11 cellular contexts compared by ENCODE assay signal in the genomic region with DNA sequence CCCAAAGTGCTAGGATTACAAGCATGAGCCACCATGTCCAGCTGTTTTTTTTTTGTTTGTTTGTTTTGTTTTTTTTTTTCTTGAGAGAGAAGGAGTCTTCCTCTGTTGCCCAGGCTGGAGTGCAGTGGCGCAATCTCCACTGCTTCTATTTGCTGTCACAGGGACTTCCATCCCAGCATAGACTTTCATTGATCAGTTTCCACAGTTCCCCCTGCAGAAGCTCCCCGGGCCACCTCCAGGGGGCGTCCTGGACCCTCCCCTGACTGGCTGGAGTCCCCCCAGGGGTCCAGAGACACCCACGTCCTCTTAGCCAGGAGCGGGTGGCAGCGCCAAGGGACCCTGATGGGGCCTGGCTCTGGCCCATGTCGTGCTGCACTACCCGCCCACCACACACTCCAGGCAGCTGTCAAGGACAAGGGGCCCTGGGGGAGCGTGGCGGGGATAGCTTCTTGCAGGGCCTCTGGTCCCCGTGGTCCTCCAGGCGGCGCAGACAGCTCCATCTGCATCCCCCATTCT. TPM values are rescaled to one million over a fixed set of nuclear protein-coding genes. Genes with fewer than 3 reads are reported as not detected.
A peak's percentile ranks its signal among the peaks of the same experiment; 100 is the strongest.
DNase-seq lines count a peak whose midpoint lies in the region; ATAC-seq, FAIRE-seq and TF ChIP-seq lines count a peak whose summit lies in the region.
"Had no signal": no experiment of that assay in that cellular context is flagged by ENCODE, and none has a peak within 500 bp of the region (broad histone marks: within the 10 kb centered on the region; RNA-seq: fewer than 3 reads in every experiment).

No MANE protein-coding gene starts in this region.

- H3K4me1 ChIP-seq in astrocyte (ENCODE audit: insufficient read depth, low read length): peaks cover 9% of the 10 kb centered on the region
- peaks cover 8 to 16% (median 12%) of the 10 kb centered on the region in 4 donors for H3K4me1 ChIP-seq in liver (ENCODE audit: control insufficient read depth in 4 of 4, insufficient read depth in 4 of 4, low read length in 3 of 4)
- no peaks in the 10 kb centered on the region for H3K4me1 ChIP-seq in small intestine (ENCODE audit: control insufficient read depth in 2 of 2, insufficient read depth in 1 of 2, low read depth in 1 of 2, low read length in 1 of 2)

- ATAC-seq in GM21528 (IDR thresholded peaks at IDR 0.05; ENCODE audit: low FRiP score, unreplicated experiment): no peak
- ATAC-seq in GM21786 (IDR thresholded peaks at IDR 0.05; ENCODE audit: unreplicated experiment): no peak

- no peaks in the 10 kb centered on the region for H3K79me2 ChIP-seq in astrocyte (ENCODE audit: insufficient read depth, low read length)

- TF ChIP-seq CTCF in astrocyte (IDR thresholded peaks at IDR 0.05; ENCODE audit: insufficient read depth, low read depth, low read length): peak; percentile 32
- TF ChIP-seq CTCF in liver (IDR thresholded peaks at IDR 0.05; ENCODE audit: low read depth, low read length, missing input control): peak; percentile 13

- H3K9me3 Mint-ChIP-seq in astrocyte (ENCODE audit: unreplicated experiment): no peaks in the 10 kb centered on the region

- H2AFZ ChIP-seq in astrocyte (ENCODE audit: low read depth, low read length): no peak overlapping the region

- H3K27me3 Mint-ChIP-seq in astrocyte (ENCODE audit: low read depth, unreplicated experiment): peaks cover 17% of the 10 kb centered on the region

- no peak overlapping the region for H3K27ac Mint-ChIP-seq in astrocyte (ENCODE audit: unreplicated experiment)

- TF ChIP-seq RAD21 in liver (IDR thresholded peaks at IDR 0.05): peak in 1 of 2 donors; percentile 4

- peak; percentile 10 for DNase-seq in COLO668 (lab: John Stamatoyannopoulos, UW; ENCODE audit: unreplicated experiment)
- DNase-seq in H7: peak; percentile 85
- DNase-seq in astrocyte (ENCODE audit: low read depth): no peak
- DNase-seq in HK-2 (ENCODE audit: unreplicated experiment): no peak
- no peak for DNase-seq in small intestine
- DNase-seq: activated CD4-positive, alpha-beta T cell treated with anti-CD3 and anti-CD28 coated beads, Interleukin-2, amount 50 U/mL, for 4 hours had no signal

- no peaks in the 10 kb centered on the region for H3K4me1 Mint-ChIP-seq in astrocyte (ENCODE audit: low read depth, unreplicated experiment)

- H3K4me3 ChIP-seq in H7 (ENCODE audit: insufficient read depth, low read depth, low read length): no peak overlapping the region
- H3K4me3 ChIP-seq in astrocyte (ENCODE audit: insufficient read depth, low read depth, low read length): no peak overlapping the region
- no peak overlapping the region for H3K4me3 ChIP-seq in liver (ENCODE audit: low read depth in 1 of 3, low read length in 3 of 3)
- H3K4me3 ChIP-seq in small intestine (ENCODE audit: low read depth in 1 of 2, low read length in 2 of 2): no peak overlapping the region
- H3K4me3 ChIP-seq: upper lobe of left lung had no signal

- H3K27ac ChIP-seq in astrocyte (ENCODE audit: low read depth, low read length) (no peak overlapping the region), liver (ENCODE audit: low read depth in 1 of 2, low read length in 2 of 2) (no peak overlapping the region), small intestine (ENCODE audit: low read depth in 1 of 2, low read length in 1 of 2) (no peak overlapping the region)
- H3K27ac ChIP-seq: upper lobe of left lung had no signal

- H3K27me3 ChIP-seq in H7 (ENCODE audit: control insufficient read depth, insufficient read depth, low read length): peaks cover 26% of the 10 kb centered on the region
- H3K27me3 ChIP-seq in astrocyte (ENCODE audit: insufficient read depth, low read length): no peaks in the 10 kb centered on the region
- no peaks in the 10 kb centered on the region for H3K27me3 ChIP-seq in liver (ENCODE audit: control insufficient read depth in 4 of 4, insufficient read depth in 4 of 4, low read length in 3 of 4)
- H3K27me3 ChIP-seq in small intestine (ENCODE audit: control insufficient read depth in 2 of 2, insufficient read depth in 2 of 2, low read length in 2 of 2): peaks cover 0 to 17% of the 10 kb centered on the region in 2 donors

- no peak overlapping the region for H3K4me2 ChIP-seq in astrocyte (ENCODE audit: low read length)

- peaks cover 2% of the 10 kb centered on the region for H3K36me3 Mint-ChIP-seq in astrocyte (ENCODE audit: low read depth, unreplicated experiment)

- no peaks in the 10 kb centered on the region for H3K9me3 ChIP-seq in astrocyte (ENCODE audit: insufficient read depth, low read depth, low read length)
- no peaks in the 10 kb centered on the region for H3K9me3 ChIP-seq in liver (ENCODE audit: control insufficient read depth in 4 of 4, low read length in 3 of 4)
- H3K9me3 ChIP-seq in small intestine (ENCODE audit: control insufficient read depth, low read depth): no peaks in the 10 kb centered on the region
- H3K9me3 ChIP-seq: upper lobe of left lung had no signal

- H3K9ac ChIP-seq in astrocyte (ENCODE audit: low read length): no peak overlapping the region
- H3K9ac ChIP-seq in liver (ENCODE audit: low read depth in 1 of 2, low read length in 2 of 2): no peak overlapping the region

- FAIRE-seq in astrocyte (lab: Jason Lieb, UNC) (no peak), small intestine (lab: Jason Lieb, UNC) (no peak)
- FAIRE-seq: colon had no signal

- no peak overlapping the region for H3K4me3 Mint-ChIP-seq in astrocyte (ENCODE audit: unreplicated experiment)

- WGBS in liver: 58% methylated on average over 13 of the region's 13 CpGs
- 42 to 64% (median 57%) methylated on average over 11 to 13 of the region's 13 CpGs for WGBS in small intestine, 3 donors

- H3K36me3 ChIP-seq in H7 (replicated peaks; ENCODE audit: control insufficient read depth, insufficient read depth, low read length): no peaks in the 10 kb centered on the region
- no peaks in the 10 kb centered on the region for H3K36me3 ChIP-seq in astrocyte (ENCODE audit: insufficient read depth, low read length)
- H3K36me3 ChIP-seq in liver (ENCODE audit: control insufficient read depth in 4 of 4, insufficient read depth in 3 of 4, low read depth in 1 of 4, low read length in 3 of 4): no peaks in the 10 kb centered on the region
- H3K36me3 ChIP-seq in small intestine (ENCODE audit: control insufficient read depth in 2 of 2, insufficient read depth in 2 of 2, low read length in 2 of 2): no peaks in the 10 kb centered on the region
- H3K36me3 ChIP-seq: upper lobe of left lung had no signal

- no peaks in the 10 kb centered on the region for H4K20me1 ChIP-seq in astrocyte (ENCODE audit: insufficient read depth, low read length)

TF ChIP-seq in liver, 16 proteins besides CTCF, POLR2A, EP300 and RAD21:
- TF ChIP-seq FOXA2 (IDR thresholded peaks at IDR 0.05) (no peak), EGR1 (IDR thresholded peaks at IDR 0.05; ENCODE audit: low read depth in 2 of 2) (no peak), HNF4A (conservative IDR thresholded peaks at IDR 0.05) (no peak), ATF3 (IDR thresholded peaks at IDR 0.05) (no peak), YY1 (IDR thresholded peaks at IDR 0.05) (no peak), RXRA (IDR thresholded peaks at IDR 0.05) (no peak), FOXA1 (IDR thresholded peaks at IDR 0.05) (no peak)

RNA-seq across cellular contexts. Expression of gene NPW, which starts 3.1 kb away (rescaled TPM):
- 2.0 and 2.3 TPM in 2 replicates for total RNA-seq in H7 (2014; rRNA removed; shearing (Covaris generic))
- total RNA-seq in astrocyte (2.1 and 2.9 TPM in 2 replicates), liver (1 to 10 TPM; 1.3 to 8.4 TPM)
- polyA plus RNA-seq in liver (10 to 100 TPM in 1 of 2 donors, 1 to 10 TPM in 1; 9.9 to 20.6 TPM), small intestine (under 1 TPM in 2 of 3 donors, not detected in 1; 0.48 to 0.81 TPM)

RNA-seq across cellular contexts. Expression of gene ZNF598, which starts 6.8 kb away (rescaled TPM):
- 28.4 and 30.8 TPM in 2 replicates for total RNA-seq in H7 (2014; rRNA removed; shearing (Covaris generic))
- total RNA-seq in astrocyte (46.0 and 50.0 TPM in 2 replicates), liver (10 to 100 TPM; 12.8 to 19.7 TPM)
- polyA plus RNA-seq in liver (10 to 100 TPM in 1 of 2 donors, 1 to 10 TPM in 1; 2.7 to 28.4 TPM), small intestine (10 to 100 TPM; 27.6 to 51.9 (median 31.8) TPM)

RNA-seq across cellular contexts. Expression of gene NHERF2, which starts 10.2 kb away (rescaled TPM):
- total RNA-seq in H7 (2014; rRNA removed; shearing (Covaris generic)): 14.0 and 17.1 TPM in 2 replicates
- 92.5 and 106 TPM in 2 replicates for total RNA-seq in astrocyte
- 10 to 100 TPM; 36.6 to 85.8 TPM for total RNA-seq in liver
- polyA plus RNA-seq in liver: 100 to 1,000 TPM in 1 of 2 donors, 10 to 100 TPM in 1; 62.4 to 205 TPM
- 10 to 100 TPM; 15.7 to 76.1 (median 54.3) TPM for polyA plus RNA-seq in small intestine

RNA-seq across cellular contexts. Expression of gene SYNGR3, which starts 26.7 kb away (rescaled TPM):
- total RNA-seq in H7 (2014; rRNA removed; shearing (Covaris generic)): 38.6 and 60.0 TPM in 2 replicates
- total RNA-seq in astrocyte: 4.8 and 6.0 TPM in 2 replicates
- total RNA-seq in liver: under 1 TPM; 0.17 to 0.47 TPM
- under 1 TPM in 1 of 2 donors, not detected in 1; 0.09 TPM for polyA plus RNA-seq in liver
- polyA plus RNA-seq in small intestine: 1 to 10 TPM in 2 of 3 donors, under 1 TPM in 1; 0.45 to 5.4 (median 1.1) TPM

RNA-seq across cellular contexts. Expression of gene NTHL1, which starts 31.2 kb away (rescaled TPM):
- 104 and 108 TPM in 2 replicates for total RNA-seq in H7 (2014; rRNA removed; shearing (Covaris generic))
- total RNA-seq in astrocyte (13.2 and 13.7 TPM in 2 replicates), liver (10 to 100 TPM; 10.4 to 12.7 TPM)
- polyA plus RNA-seq in liver (100 to 1,000 TPM in 1 of 2 donors, 10 to 100 TPM in 1; 25.4 to 166 TPM), small intestine (10 to 100 TPM; 13.0 to 27.6 (median 22.2) TPM)

Comparison
In these comparisons a context has a peak if more than half of its experiments do, and no peak if none do; other contexts are left out.
1. DNase-seq: peak in COLO668 (single experiment) and H7 (single experiment); none in astrocyte (single experiment), HK-2 (single experiment) and small intestine (single experiment).